8 cellular contexts compared by ENCODE assay signal in the genomic region with DNA sequence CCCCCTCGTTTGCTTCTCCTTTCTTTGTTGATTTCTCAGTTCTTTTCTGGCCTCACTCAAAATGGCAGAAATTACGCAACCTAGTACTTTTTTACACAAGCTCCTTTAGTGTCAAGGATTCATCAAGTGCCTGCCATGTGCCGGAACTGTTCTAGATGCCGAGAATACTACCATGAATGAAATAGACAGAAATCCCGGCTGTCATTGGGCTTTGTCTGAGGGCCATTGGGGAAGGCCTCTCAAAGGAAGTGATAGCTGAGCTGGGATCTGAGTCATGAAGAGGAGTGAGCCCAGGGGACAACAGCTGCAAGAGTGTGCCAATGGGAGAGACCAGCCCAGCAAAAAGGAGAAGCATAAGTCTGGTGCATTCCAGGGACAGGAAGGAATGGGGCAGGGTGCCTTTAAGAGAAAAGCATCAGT. TPM values are rescaled to one million over a fixed set of nuclear protein-coding genes. Genes with fewer than 3 reads are reported as not detected.
DNase-seq lines count a peak whose midpoint lies in the region; ATAC-seq and TF ChIP-seq lines count a peak whose summit lies in the region.

No MANE protein-coding gene starts in this region.

- peaks cover 0 to 3% of the 10 kb centered on the region in 2 donors for H3K4me1 ChIP-seq in breast epithelium
- peaks cover 0 to 3% (median under 1%) of the 10 kb centered on the region in 4 donors for H3K4me1 ChIP-seq in liver (ENCODE audit: control insufficient read depth in 4 of 4, insufficient read depth in 4 of 4, low read length in 3 of 4)
- H3K4me1 ChIP-seq in thymus (ENCODE audit: control insufficient read depth, insufficient read depth, low read length): no peaks in the 10 kb centered on the region

- ATAC-seq in HG02852 (IDR thresholded peaks at IDR 0.05; ENCODE audit: unreplicated experiment) (no peak), HG03565 (IDR thresholded peaks at IDR 0.05; ENCODE audit: unreplicated experiment) (no peak), GM19324 (IDR thresholded peaks at IDR 0.05; ENCODE audit: low FRiP score, unreplicated experiment) (no peak)

- H3K36me3 ChIP-seq in breast epithelium (no peaks in the 10 kb centered on the region), liver (ENCODE audit: control insufficient read depth in 4 of 4, insufficient read depth in 3 of 4, low read depth in 1 of 4, low read length in 3 of 4) (no peaks in the 10 kb centered on the region), thymus (ENCODE audit: control insufficient read depth, insufficient read depth) (no peaks in the 10 kb centered on the region)

- TF ChIP-seq CTCF in NB4 (IDR thresholded peaks at IDR 0.05; ENCODE audit: low read depth, low read length) (no peak), breast epithelium (IDR thresholded peaks at IDR 0.05) (no peak), liver (IDR thresholded peaks at IDR 0.05; ENCODE audit: low read depth, low read length, missing input control) (no peak)

- WGBS in liver: 76% methylated on average over 5 of the region's 5 CpGs
- WGBS in thymus: 92% methylated on average over 5 of the region's 5 CpGs

- TF ChIP-seq RAD21 in liver (IDR thresholded peaks at IDR 0.05): no peak

- no peak overlapping the region for H3K9ac ChIP-seq in liver (ENCODE audit: low read depth in 1 of 2, low read length in 2 of 2)

- H3K27me3 ChIP-seq in breast epithelium (no peaks in the 10 kb centered on the region), liver (ENCODE audit: control insufficient read depth in 4 of 4, insufficient read depth in 4 of 4, low read length in 3 of 4) (no peaks in the 10 kb centered on the region), thymus (ENCODE audit: control insufficient read depth, insufficient read depth) (no peaks in the 10 kb centered on the region)

- H3K9me3 ChIP-seq in breast epithelium: no peaks in the 10 kb centered on the region
- no peaks in the 10 kb centered on the region for H3K9me3 ChIP-seq in liver (ENCODE audit: control insufficient read depth in 4 of 4, low read length in 3 of 4)
- no peaks in the 10 kb centered on the region for H3K9me3 ChIP-seq in thymus (ENCODE audit: control insufficient read depth)

- H3K27ac ChIP-seq in breast epithelium (peak overlapping the region; percentile 82 to 94), liver (ENCODE audit: low read depth in 1 of 2, low read length in 2 of 2) (peak overlapping the region in 1 of 2 donors; percentile 77), thymus (ENCODE audit: low read depth) (peak overlapping the region; percentile 64)

- DNase-seq in AG08395 (ENCODE audit: low spot score): peak; percentile 78
- DNase-seq in NB4 (ENCODE audit: low read depth): peak; percentile 99
- peak in 1 of 2 donors; percentile 46 for DNase-seq in breast epithelium (ENCODE audit: low spot score in 2 of 2)

- H3K4me3 ChIP-seq in NB4 (ENCODE audit: low read depth, low read length) (no peak overlapping the region), breast epithelium (no peak overlapping the region), liver (ENCODE audit: low read depth in 1 of 3, low read length in 3 of 3) (no peak overlapping the region), thymus (ENCODE audit: low read length) (no peak overlapping the region)

- TF ChIP-seq POLR2A in NB4 (IDR thresholded peaks at IDR 0.05; ENCODE audit: extremely low read depth, insufficient read length) (no peak), breast epithelium (IDR thresholded peaks at IDR 0.05) (no peak)

- intact Hi-C loops in breast epithelium (cut with DNase I; ENCODE audit: low total_unique reads): no loop called here

TF ChIP-seq in liver, 16 proteins besides CTCF, POLR2A, EP300 and RAD21:
- TF ChIP-seq SP1 (IDR thresholded peaks at IDR 0.05) (no peak), YY1 (IDR thresholded peaks at IDR 0.05) (peak; percentile 46)

RNA-seq across cellular contexts. Expression of a gene that starts 34.3 kb away (rescaled TPM):
- 100 to 1,000 TPM; 189 to 294 (median 289) TPM for total RNA-seq in breast epithelium
- total RNA-seq in liver: 10 to 100 TPM; 65.3 to 75.4 TPM
- polyA plus RNA-seq in liver: 10 to 100 TPM; 26.2 to 33.3 TPM
- polyA plus RNA-seq in thymus: 153 TPM
